Comparison of ENCODE assay signal across 13 cellular contexts in the genomic region with DNA sequence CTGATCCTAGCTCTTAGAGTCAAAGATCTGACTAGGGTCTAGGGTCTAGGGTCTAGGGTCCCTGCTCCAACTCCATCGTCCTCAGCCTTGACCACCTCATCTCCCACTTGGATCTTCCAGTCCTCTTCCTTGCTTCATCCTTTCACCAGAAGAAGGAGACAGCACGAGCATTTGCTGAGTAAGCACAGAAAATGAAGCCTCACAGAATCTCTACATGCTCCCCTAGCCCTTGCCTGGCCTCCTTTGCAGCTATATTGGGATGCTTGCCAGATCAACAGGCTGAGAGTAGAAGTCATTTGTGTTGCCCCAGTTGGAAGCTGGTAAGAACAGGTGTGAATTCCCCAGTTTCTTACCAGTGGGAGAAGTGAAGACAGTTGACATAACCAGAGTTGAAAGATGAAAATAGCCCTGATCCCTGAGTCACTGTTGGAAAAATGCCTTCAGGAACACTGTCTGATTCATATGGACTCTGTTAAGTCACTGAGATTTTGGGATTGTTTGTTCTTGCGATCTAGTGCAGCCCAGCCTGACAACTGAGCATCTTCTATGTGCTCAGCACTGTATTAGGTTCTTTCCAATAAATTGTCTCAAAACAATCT.
"Had no signal": no experiment of that assay in that cellular context is flagged by ENCODE, and none has a peak within 500 bp of the region (broad histone marks: within the 10 kb centered on the region; RNA-seq: fewer than 3 reads in every experiment).

No MANE protein-coding gene starts in this region.

- H3K4me3 Mint-ChIP-seq: activated CD4-positive, alpha-beta T cell treated with anti-CD3 and anti-CD28 coated beads for 36 hours; brain; naive thymus-derived CD4-positive, alpha-beta T cell; stimulated activated effector memory CD8-positive, alpha-beta T cell treated with anti-CD3 and anti-CD28 coated beads, Interleukin-12 subunit alpha, Interleukin-12 subunit beta, amount 100 ng/mL, for 72 hours had no signal

- ATAC-seq: activated CD4-positive, alpha-beta T cell treated with anti-CD3 and anti-CD28 coated beads for 36 hours; esophagus mucosa; naive thymus-derived CD4-positive, alpha-beta T cell; stimulated activated effector memory CD8-positive, alpha-beta T cell treated with anti-CD3 and anti-CD28 coated beads, Interleukin-12 subunit alpha, Interleukin-12 subunit beta, amount 100 ng/mL, for 72 hours had no signal

- H3K27ac Mint-ChIP-seq: activated CD4-positive, alpha-beta T cell treated with anti-CD3 and anti-CD28 coated beads for 36 hours; activated T-helper 2 cell treated with anti-CD3 and anti-CD28 coated beads, Interferon-gamma antibody, Interleukin-2, Interleukin-4, amounts not matched to agents 10 μg/mL and 5 μg/mL and 100 μg/mL, durations not matched to agents 14 hours and 24 hours and 36 hours; brain; naive thymus-derived CD4-positive, alpha-beta T cell; stimulated activated effector memory CD8-positive, alpha-beta T cell treated with anti-CD3 and anti-CD28 coated beads, Interleukin-12 subunit alpha, Interleukin-12 subunit beta, amount 100 ng/mL, for 72 hours had no signal

- H3K36me3 Mint-ChIP-seq: brain; stimulated activated effector memory CD8-positive, alpha-beta T cell treated with anti-CD3 and anti-CD28 coated beads, Interleukin-12 subunit alpha, Interleukin-12 subunit beta, amount 100 ng/mL, for 72 hours had no signal

- H3K4me3 ChIP-seq: adrenal gland, hepatocyte, right atrium auricular region, tibial nerve had no signal

- H3K9me3 Mint-ChIP-seq: activated T-helper 2 cell treated with anti-CD3 and anti-CD28 coated beads, Interferon-gamma antibody, Interleukin-2, Interleukin-4, amounts not matched to agents 10 μg/mL and 5 μg/mL and 100 μg/mL, durations not matched to agents 14 hours and 24 hours and 36 hours had no signal

- H3K27ac ChIP-seq: adrenal gland, hepatocyte, right atrium auricular region, tibial nerve had no signal

- DNase-seq: activated CD4-positive, alpha-beta T cell treated with anti-CD3 and anti-CD28 coated beads for 36 hours; activated naive CD4-positive, alpha-beta T cell treated with anti-CD3 and anti-CD28 coated beads, Interleukin-2, amount 50 U/mL, for 16 hours; adrenal gland; kidney; midbrain; naive thymus-derived CD4-positive, alpha-beta T cell had no signal

- H3K4me1 Mint-ChIP-seq: activated CD4-positive, alpha-beta T cell treated with anti-CD3 and anti-CD28 coated beads for 36 hours; naive thymus-derived CD4-positive, alpha-beta T cell; stimulated activated effector memory CD8-positive, alpha-beta T cell treated with anti-CD3 and anti-CD28 coated beads, Interleukin-12 subunit alpha, Interleukin-12 subunit beta, amount 100 ng/mL, for 72 hours had no signal

- FAIRE-seq: kidney had no signal

- H3K27me3 ChIP-seq: adrenal gland, hepatocyte, right atrium auricular region, tibial nerve had no signal
